ENCODE assay signal across 1 cellular context in the genomic region with DNA sequence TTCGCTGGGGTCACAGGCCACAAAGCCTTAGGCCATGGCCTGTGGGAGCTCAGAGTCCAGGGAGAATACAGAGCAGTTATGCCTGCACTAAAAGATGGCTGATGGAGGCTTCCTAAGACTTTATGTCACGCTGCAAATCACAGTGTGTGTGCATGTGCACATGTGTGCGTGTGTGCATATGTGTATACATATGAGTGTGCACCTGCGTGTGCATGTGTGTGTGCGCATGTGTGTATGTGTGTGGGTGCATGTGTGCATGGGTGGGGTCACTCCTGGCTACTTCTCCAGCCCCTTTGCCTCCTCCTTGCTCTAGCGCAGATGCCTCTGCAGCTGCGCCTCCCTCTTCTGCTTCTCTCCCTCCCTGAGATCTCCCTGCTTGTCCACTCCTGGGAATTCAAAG.
TF ChIP-seq lines count a peak whose summit lies in the region.

No MANE protein-coding gene starts in this region.

TF ChIP-seq in H1, 55 proteins besides CTCF, POLR2A, EP300 and RAD21:
- TF ChIP-seq SIN3A (conservative IDR thresholded peaks at IDR 0.05 in 1 of 2, IDR thresholded peaks at IDR 0.05 in 1 of 2; ENCODE audit: low read depth in 1 of 2, low read length in 2 of 2) (no peak), SIX5 (IDR thresholded peaks at IDR 0.05; ENCODE audit: low read depth, low read length) (no peak), BCL11A (IDR thresholded peaks at IDR 0.05; ENCODE audit: low read depth in 2 of 2, low read length in 2 of 2) (no peak), RBBP5 (IDR thresholded peaks at IDR 0.05; ENCODE audit: borderline replicate concordance, low read depth, low read length) (no peak), FOSL1 (IDR thresholded peaks at IDR 0.05; ENCODE audit: insufficient read depth, low read depth, low read length) (no peak), GABPA (IDR thresholded peaks at IDR 0.05; ENCODE audit: borderline replicate concordance, insufficient read depth, low read length) (no peak), MAFK (IDR thresholded peaks at IDR 0.05; ENCODE audit: low read depth, low read length) (no peak), E2F6 (IDR thresholded peaks at IDR 0.05) (no peak)
